1 cellular context compared by ENCODE assay signal in the genomic region with DNA sequence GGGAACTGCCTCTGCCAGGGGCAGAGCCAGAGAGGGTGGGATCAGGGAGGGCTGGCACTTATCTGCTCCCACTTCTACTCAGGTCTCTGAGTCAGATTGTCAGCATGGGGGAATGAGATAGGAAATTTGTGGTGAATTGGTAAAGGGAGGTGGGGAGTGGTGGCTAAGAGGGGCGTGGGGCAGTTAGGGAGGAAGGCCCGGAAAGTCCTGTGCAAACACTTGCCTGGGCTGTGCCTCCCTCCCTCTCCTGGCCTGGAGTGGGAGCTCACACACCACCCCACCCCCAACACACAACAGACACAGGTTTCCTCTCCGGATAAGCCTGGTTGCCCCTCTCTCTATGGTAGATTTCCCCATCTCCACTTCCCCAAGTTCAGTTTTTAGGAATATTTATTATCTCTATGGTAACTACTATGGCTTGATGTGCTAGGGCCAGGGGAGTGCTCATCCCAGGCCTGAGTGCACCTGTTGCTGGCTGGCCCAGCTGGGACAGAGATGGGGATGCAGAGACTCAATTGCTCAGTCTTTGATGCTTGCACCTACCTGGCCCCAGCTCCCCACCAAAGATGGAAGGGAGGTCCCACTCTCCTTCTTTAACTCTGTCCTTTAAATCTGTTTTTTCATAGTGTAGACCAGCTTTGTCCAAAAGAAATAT.
TF ChIP-seq lines count a peak whose summit lies in the region.

No MANE protein-coding gene starts in this region.

TF ChIP-seq in HEK293, 187 proteins besides CTCF, POLR2A, EP300 and RAD21 (continued from another document):
- TF ChIP-seq, protein P1, sequence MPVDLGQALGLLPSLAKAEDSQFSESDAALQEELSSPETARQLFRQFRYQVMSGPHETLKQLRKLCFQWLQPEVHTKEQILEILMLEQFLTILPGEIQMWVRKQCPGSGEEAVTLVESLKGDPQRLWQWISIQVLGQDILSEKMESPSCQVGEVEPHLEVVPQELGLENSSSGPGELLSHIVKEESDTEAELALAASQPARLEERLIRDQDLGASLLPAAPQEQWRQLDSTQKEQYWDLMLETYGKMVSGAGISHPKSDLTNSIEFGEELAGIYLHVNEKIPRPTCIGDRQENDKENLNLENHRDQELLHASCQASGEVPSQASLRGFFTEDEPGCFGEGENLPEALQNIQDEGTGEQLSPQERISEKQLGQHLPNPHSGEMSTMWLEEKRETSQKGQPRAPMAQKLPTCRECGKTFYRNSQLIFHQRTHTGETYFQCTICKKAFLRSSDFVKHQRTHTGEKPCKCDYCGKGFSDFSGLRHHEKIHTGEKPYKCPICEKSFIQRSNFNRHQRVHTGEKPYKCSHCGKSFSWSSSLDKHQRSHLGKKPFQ (tag by site-specific recombination; IDR thresholded peaks at IDR 0.05), result no peak
- TF ChIP-seq, protein P2, sequence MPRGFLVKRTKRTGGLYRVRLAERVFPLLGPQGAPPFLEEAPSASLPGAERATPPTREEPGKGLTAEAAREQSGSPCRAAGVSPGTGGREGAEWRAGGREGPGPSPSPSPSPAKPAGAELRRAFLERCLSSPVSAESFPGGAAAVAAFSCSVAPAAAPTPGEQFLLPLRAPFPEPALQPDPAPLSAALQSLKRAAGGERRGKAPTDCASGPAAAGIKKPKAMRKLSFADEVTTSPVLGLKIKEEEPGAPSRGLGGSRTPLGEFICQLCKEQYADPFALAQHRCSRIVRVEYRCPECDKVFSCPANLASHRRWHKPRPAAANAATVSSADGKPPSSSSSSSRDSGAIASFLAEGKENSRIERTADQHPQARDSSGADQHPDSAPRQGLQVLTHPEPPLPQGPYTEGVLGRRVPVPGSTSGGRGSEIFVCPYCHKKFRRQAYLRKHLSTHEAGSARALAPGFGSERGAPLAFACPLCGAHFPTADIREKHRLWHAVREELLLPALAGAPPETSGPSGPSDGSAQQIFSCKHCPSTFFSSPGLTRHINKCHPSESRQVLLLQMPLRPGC (tag by site-specific recombination; IDR thresholded peaks at IDR 0.05), result no peak
- no peak for TF ChIP-seq KLF9 (tag by site-specific recombination; IDR thresholded peaks at IDR 0.05; ENCODE audit: low read depth)
- TF ChIP-seq ZNF776 (tag by site-specific recombination; IDR thresholded peaks at IDR 0.05; ENCODE audit: borderline replicate concordance), result no peak
- TF ChIP-seq ZNF830 (tag by site-specific recombination; IDR thresholded peaks at IDR 0.05; ENCODE audit: low read depth), result no peak
- TF ChIP-seq, protein P3, sequence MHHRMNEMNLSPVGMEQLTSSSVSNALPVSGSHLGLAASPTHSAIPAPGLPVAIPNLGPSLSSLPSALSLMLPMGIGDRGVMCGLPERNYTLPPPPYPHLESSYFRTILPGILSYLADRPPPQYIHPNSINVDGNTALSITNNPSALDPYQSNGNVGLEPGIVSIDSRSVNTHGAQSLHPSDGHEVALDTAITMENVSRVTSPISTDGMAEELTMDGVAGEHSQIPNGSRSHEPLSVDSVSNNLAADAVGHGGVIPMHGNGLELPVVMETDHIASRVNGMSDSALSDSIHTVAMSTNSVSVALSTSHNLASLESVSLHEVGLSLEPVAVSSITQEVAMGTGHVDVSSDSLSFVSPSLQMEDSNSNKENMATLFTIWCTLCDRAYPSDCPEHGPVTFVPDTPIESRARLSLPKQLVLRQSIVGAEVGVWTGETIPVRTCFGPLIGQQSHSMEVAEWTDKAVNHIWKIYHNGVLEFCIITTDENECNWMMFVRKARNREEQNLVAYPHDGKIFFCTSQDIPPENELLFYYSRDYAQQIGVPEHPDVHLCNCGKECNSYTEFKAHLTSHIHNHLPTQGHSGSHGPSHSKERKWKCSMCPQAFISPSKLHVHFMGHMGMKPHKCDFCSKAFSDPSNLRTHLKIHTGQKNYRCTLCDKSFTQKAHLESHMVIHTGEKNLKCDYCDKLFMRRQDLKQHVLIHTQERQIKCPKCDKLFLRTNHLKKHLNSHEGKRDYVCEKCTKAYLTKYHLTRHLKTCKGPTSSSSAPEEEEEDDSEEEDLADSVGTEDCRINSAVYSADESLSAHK (tag by site-specific recombination; IDR thresholded peaks at IDR 0.05), result no peak
- no peak for TF ChIP-seq ZNF701 (tag by site-specific recombination; IDR thresholded peaks at IDR 0.05)
- TF ChIP-seq ZNF292 (tag by site-specific recombination; IDR thresholded peaks at IDR 0.05; ENCODE audit: borderline replicate concordance, low read depth), result no peak
- TF ChIP-seq RBAK (tag by site-specific recombination; IDR thresholded peaks at IDR 0.05), result no peak
- no peak for TF ChIP-seq HOXC10 (CRISPR knock-in tag; IDR thresholded peaks at IDR 0.05)
- no peak for TF ChIP-seq KLF7 (tag by site-specific recombination; IDR thresholded peaks at IDR 0.05; ENCODE audit: borderline replicate concordance)
- TF ChIP-seq ZNF341 (tag by site-specific recombination; IDR thresholded peaks at IDR 0.05; ENCODE audit: low read depth), result peak; percentile 78
- no peak for TF ChIP-seq ZNF239 (tag by site-specific recombination; IDR thresholded peaks at IDR 0.05)
- TF ChIP-seq ZNF677 (tag by site-specific recombination; IDR thresholded peaks at IDR 0.05), result no peak
- no peak for TF ChIP-seq ZNF221 (tag by site-specific recombination; IDR thresholded peaks at IDR 0.05; ENCODE audit: borderline replicate concordance)
- TF ChIP-seq KLF10 (tag by site-specific recombination; IDR thresholded peaks at IDR 0.05), result no peak
- no peak for TF ChIP-seq ZNF423 (tag by site-specific recombination; IDR thresholded peaks at IDR 0.05)
- TF ChIP-seq KLF1 (tag by site-specific recombination; IDR thresholded peaks at IDR 0.05), result peak; percentile 96
- no peak for TF ChIP-seq ZNF354C (tag by site-specific recombination; IDR thresholded peaks at IDR 0.05; ENCODE audit: borderline replicate concordance, low read depth)
- no peak for TF ChIP-seq ZNF302 (tag by site-specific recombination; IDR thresholded peaks at IDR 0.05; ENCODE audit: low read depth)
- no peak for TF ChIP-seq SP3 (tag by site-specific recombination; IDR thresholded peaks at IDR 0.05)
- no peak for TF ChIP-seq ZNF23 (tag by site-specific recombination; IDR thresholded peaks at IDR 0.05; ENCODE audit: borderline replicate concordance)
- TF ChIP-seq SALL2 (tag by site-specific recombination; IDR thresholded peaks at IDR 0.05; ENCODE audit: borderline replicate concordance), result no peak
- TF ChIP-seq, protein P4, sequence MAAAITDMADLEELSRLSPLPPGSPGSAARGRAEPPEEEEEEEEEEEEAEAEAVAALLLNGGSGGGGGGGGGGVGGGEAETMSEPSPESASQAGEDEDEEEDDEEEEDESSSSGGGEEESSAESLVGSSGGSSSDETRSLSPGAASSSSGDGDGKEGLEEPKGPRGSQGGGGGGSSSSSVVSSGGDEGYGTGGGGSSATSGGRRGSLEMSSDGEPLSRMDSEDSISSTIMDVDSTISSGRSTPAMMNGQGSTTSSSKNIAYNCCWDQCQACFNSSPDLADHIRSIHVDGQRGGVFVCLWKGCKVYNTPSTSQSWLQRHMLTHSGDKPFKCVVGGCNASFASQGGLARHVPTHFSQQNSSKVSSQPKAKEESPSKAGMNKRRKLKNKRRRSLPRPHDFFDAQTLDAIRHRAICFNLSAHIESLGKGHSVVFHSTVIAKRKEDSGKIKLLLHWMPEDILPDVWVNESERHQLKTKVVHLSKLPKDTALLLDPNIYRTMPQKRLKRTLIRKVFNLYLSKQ (tag by site-specific recombination; IDR thresholded peaks at IDR 0.05; ENCODE audit: borderline replicate concordance), result no peak
- no peak for TF ChIP-seq ZNF48 (tag by site-specific recombination; IDR thresholded peaks at IDR 0.05)
- TF ChIP-seq, protein P5, sequence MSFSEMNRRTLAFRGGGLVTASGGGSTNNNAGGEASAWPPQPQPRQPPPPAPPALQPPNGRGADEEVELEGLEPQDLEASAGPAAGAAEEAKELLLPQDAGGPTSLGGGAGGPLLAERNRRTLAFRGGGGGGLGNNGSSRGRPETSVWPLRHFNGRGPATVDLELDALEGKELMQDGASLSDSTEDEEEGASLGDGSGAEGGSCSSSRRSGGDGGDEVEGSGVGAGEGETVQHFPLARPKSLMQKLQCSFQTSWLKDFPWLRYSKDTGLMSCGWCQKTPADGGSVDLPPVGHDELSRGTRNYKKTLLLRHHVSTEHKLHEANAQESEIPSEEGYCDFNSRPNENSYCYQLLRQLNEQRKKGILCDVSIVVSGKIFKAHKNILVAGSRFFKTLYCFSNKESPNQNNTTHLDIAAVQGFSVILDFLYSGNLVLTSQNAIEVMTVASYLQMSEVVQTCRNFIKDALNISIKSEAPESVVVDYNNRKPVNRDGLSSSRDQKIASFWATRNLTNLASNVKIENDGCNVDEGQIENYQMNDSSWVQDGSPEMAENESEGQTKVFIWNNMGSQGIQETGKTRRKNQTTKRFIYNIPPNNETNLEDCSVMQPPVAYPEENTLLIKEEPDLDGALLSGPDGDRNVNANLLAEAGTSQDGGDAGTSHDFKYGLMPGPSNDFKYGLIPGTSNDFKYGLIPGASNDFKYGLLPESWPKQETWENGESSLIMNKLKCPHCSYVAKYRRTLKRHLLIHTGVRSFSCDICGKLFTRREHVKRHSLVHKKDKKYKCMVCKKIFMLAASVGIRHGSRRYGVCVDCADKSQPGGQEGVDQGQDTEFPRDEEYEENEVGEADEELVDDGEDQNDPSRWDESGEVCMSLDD (tag by site-specific recombination; IDR thresholded peaks at IDR 0.05), result no peak
- no peak for TF ChIP-seq ZNF155 (tag by site-specific recombination; IDR thresholded peaks at IDR 0.05)
- no peak for TF ChIP-seq ZNF19 (tag by site-specific recombination; IDR thresholded peaks at IDR 0.05; ENCODE audit: low read depth)
- no peak for TF ChIP-seq ZBTB8A (tag by site-specific recombination; IDR thresholded peaks at IDR 0.05)
- TF ChIP-seq ZNF350 (tag by site-specific recombination; IDR thresholded peaks at IDR 0.05), result no peak
- no peak for TF ChIP-seq ZNF214 (tag by site-specific recombination; IDR thresholded peaks at IDR 0.05; ENCODE audit: borderline replicate concordance)
- TF ChIP-seq EGR2 (tag by site-specific recombination; IDR thresholded peaks at IDR 0.05; ENCODE audit: low read depth), result peak; percentile 35; the same call in 1 of the 2 replicates
- TF ChIP-seq, protein P6, sequence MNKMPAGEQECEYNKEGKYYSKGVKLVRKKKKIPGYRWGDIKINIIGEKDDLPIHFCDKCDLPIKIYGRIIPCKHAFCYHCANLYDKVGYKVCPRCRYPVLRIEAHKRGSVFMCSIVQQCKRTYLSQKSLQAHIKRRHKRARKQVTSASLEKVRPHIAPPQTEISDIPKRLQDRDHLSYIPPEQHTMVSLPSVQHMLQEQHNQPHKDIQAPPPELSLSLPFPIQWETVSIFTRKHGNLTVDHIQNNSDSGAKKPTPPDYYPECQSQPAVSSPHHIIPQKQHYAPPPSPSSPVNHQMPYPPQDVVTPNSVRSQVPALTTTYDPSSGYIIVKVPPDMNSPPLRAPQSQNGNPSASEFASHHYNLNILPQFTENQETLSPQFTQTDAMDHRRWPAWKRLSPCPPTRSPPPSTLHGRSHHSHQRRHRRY (tag by site-specific recombination; IDR thresholded peaks at IDR 0.05), result no peak
- TF ChIP-seq, protein P7, sequence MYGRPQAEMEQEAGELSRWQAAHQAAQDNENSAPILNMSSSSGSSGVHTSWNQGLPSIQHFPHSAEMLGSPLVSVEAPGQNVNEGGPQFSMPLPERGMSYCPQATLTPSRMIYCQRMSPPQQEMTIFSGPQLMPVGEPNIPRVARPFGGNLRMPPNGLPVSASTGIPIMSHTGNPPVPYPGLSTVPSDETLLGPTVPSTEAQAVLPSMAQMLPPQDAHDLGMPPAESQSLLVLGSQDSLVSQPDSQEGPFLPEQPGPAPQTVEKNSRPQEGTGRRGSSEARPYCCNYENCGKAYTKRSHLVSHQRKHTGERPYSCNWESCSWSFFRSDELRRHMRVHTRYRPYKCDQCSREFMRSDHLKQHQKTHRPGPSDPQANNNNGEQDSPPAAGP (tag by site-specific recombination; IDR thresholded peaks at IDR 0.05), result peak; percentile 91
- no peak for TF ChIP-seq ZNF138 (tag by site-specific recombination; IDR thresholded peaks at IDR 0.05; ENCODE audit: borderline replicate concordance)
- TF ChIP-seq, protein P8, sequence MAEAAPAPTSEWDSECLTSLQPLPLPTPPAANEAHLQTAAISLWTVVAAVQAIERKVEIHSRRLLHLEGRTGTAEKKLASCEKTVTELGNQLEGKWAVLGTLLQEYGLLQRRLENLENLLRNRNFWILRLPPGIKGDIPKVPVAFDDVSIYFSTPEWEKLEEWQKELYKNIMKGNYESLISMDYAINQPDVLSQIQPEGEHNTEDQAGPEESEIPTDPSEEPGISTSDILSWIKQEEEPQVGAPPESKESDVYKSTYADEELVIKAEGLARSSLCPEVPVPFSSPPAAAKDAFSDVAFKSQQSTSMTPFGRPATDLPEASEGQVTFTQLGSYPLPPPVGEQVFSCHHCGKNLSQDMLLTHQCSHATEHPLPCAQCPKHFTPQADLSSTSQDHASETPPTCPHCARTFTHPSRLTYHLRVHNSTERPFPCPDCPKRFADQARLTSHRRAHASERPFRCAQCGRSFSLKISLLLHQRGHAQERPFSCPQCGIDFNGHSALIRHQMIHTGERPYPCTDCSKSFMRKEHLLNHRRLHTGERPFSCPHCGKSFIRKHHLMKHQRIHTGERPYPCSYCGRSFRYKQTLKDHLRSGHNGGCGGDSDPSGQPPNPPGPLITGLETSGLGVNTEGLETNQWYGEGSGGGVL (tag by site-specific recombination; IDR thresholded peaks at IDR 0.05), result peak; percentile 76
- TF ChIP-seq ZNF133 (tag by site-specific recombination; IDR thresholded peaks at IDR 0.05), result no peak
